Comparison of ENCODE assay signal across 18 cellular contexts in genomic region chr2:159186462-159186861, GRCh38.
DNase-seq lines count a peak whose midpoint lies in the region; ATAC-seq and TF ChIP-seq lines count a peak whose summit lies in the region.
"Had no signal": no experiment of that assay in that cellular context is flagged by ENCODE, and none has a peak within 500 bp of the region (broad histone marks: within the 10 kb centered on the region; RNA-seq: fewer than 3 reads in every experiment).

No MANE protein-coding gene starts in this region.

- H3K9me3 Mint-ChIP-seq in type B pancreatic cell (no peaks in the 10 kb centered on the region), immature natural killer cell (peaks cover 0 to 2% (median 0%) of the 10 kb centered on the region in 6 donors)
- H3K9me3 Mint-ChIP-seq: natural killer cell; T-helper 2 cell treated with Interferon-gamma antibody and Interleukin-4, amounts not matched to agents 5 μg/mL and 100 μg/mL, for 36 hours had no signal

- TF ChIP-seq CTCF in type B pancreatic cell (conservative IDR thresholded peaks at IDR 0.05), result no peak

- H3K4me1 Mint-ChIP-seq in type B pancreatic cell (ENCODE audit: unreplicated experiment) (peaks cover 25% of the 10 kb centered on the region), immature natural killer cell (peaks cover 10 to 19% of the 10 kb centered on the region in 2 donors)

- H3K4me3 Mint-ChIP-seq in type B pancreatic cell (no peak overlapping the region), immature natural killer cell (no peak overlapping the region)
- H3K4me3 Mint-ChIP-seq: natural killer cell; T-helper 2 cell treated with Interferon-gamma antibody and Interleukin-4, amounts not matched to agents 5 μg/mL and 100 μg/mL, for 36 hours had no signal

- no peak for DNase-seq in type B pancreatic cell (ENCODE audit: extremely low spot score, unreplicated experiment)
- DNase-seq in immature natural killer cell, result no peak
- no peak for DNase-seq in activated naive CD4-positive, alpha-beta T cell treated with anti-CD3 and anti-CD28 coated beads, Interleukin-2, amount 50 U/mL, for 16 hours
- DNase-seq in activated gamma-delta T cell (lab: John Stamatoyannopoulos, UW), result no peak
- DNase-seq: activated CD8-positive, alpha-beta memory T cell treated with anti-CD3 and anti-CD28 coated beads for 24 hours; Calu3; foreskin keratinocyte; KBM-7; mesendoderm; natural killer cell; NCI-H1105 treated with DMSO at 0.1 percent for 48 hours; NCI-H526 treated with DMSO at 0.1 percent for 48 hours; SJCRH30; uterus had no signal

- H3K27ac Mint-ChIP-seq in type B pancreatic cell (peak overlapping the region; percentile 74), immature natural killer cell (no peak overlapping the region)
- H3K27ac Mint-ChIP-seq: natural killer cell; T-helper 2 cell treated with Interferon-gamma antibody and Interleukin-4, amounts not matched to agents 5 μg/mL and 100 μg/mL, for 36 hours had no signal

- H3K36me3 Mint-ChIP-seq in type B pancreatic cell, result peaks cover 54% of the 10 kb centered on the region
- no peaks in the 10 kb centered on the region for H3K36me3 Mint-ChIP-seq in immature natural killer cell
- H3K36me3 Mint-ChIP-seq: natural killer cell had no signal

- ATAC-seq in GM18867 (IDR thresholded peaks at IDR 0.05; ENCODE audit: unreplicated experiment), result peak; percentile 56
- ATAC-seq in GM21723 (IDR thresholded peaks at IDR 0.05; ENCODE audit: unreplicated experiment), result peak; percentile 33
- ATAC-seq in HG03442 (IDR thresholded peaks at IDR 0.05; ENCODE audit: unreplicated experiment), result peak; percentile 56
- ATAC-seq: foreskin keratinocyte, natural killer cell had no signal

- H3K27me3 Mint-ChIP-seq in type B pancreatic cell (peaks cover 4% of the 10 kb centered on the region), immature natural killer cell (ENCODE audit: low read depth in 3 of 3) (peaks cover 0 to 12% (median 5%) of the 10 kb centered on the region in 3 donors)
